7 cellular contexts compared by ENCODE assay signal in genomic region chr4:41882622-41883347, GRCh38. TPM values are rescaled to one million over a fixed set of nuclear protein-coding genes. Genes with fewer than 3 reads are reported as not detected.
DNase-seq lines count a peak whose midpoint lies in the region; ATAC-seq and TF ChIP-seq lines count a peak whose summit lies in the region.

No MANE protein-coding gene starts in this region.

- peaks cover 0 to 34% (median 12%) of the 10 kb centered on the region in 4 donors for H3K4me1 ChIP-seq in tibial nerve

- peak overlapping the region; percentile 38 for H3K4me3 Mint-ChIP-seq in nephron progenitor cell

- H3K36me3 ChIP-seq in tibial nerve: no peaks in the 10 kb centered on the region

- H3K27me3 ChIP-seq in tibial nerve: peaks cover 0 to 55% of the 10 kb centered on the region in 2 donors

- no peak overlapping the region for H3K27ac ChIP-seq in tibial nerve

- H3K9me3 Mint-ChIP-seq in nephron progenitor cell: no peaks in the 10 kb centered on the region

- peaks cover 100% of the 10 kb centered on the region for H3K27me3 Mint-ChIP-seq in nephron progenitor cell (ENCODE audit: low read depth, poor library complexity)

- TF ChIP-seq CTCF in GM12875 (IDR thresholded peaks at IDR 0.05; ENCODE audit: borderline replicate concordance, insufficient read depth, low read depth, low read length): peak; percentile 87
- TF ChIP-seq CTCF in nephron progenitor cell (IDR thresholded peaks at IDR 0.05): peak; percentile 98
- peak; percentile 54 to 93 (median 92) for TF ChIP-seq CTCF in tibial nerve (IDR thresholded peaks at IDR 0.05)

- DNase-seq in NCI-H2171 treated with DMSO at 0.1 percent for 48 hours (lab: John Stamatoyannopoulos, UW) (peak; percentile 62), nephron progenitor cell (peak; percentile 70), tibial nerve (ENCODE audit: low spot score in 2 of 2) (peak in 1 of 2 donors; percentile 21)
- peak; percentile 84 for DNase-seq in activated CD8-positive, alpha-beta memory T cell treated with anti-CD3 and anti-CD28 coated beads, Interleukin-2, amount 50 U/mL, for 48 hours

- 14 to 19% methylated on average over 34 of the region's 34 CpGs for WGBS in tibial nerve, 2 donors

- peaks cover 36% of the 10 kb centered on the region for H3K4me1 Mint-ChIP-seq in nephron progenitor cell

- no peak for TF ChIP-seq EP300 in tibial nerve (IDR thresholded peaks at IDR 0.05)

- TF ChIP-seq POLR2A in tibial nerve (IDR thresholded peaks at IDR 0.05): no peak

- no peaks in the 10 kb centered on the region for H3K9me3 ChIP-seq in tibial nerve

- H3K27ac Mint-ChIP-seq in nephron progenitor cell: no peak overlapping the region

- no peak overlapping the region for H3K4me3 ChIP-seq in GM12875 (ENCODE audit: low read depth, low read length)
- peak overlapping the region; percentile 27 to 50 (median 34) for H3K4me3 ChIP-seq in tibial nerve

- H3K36me3 Mint-ChIP-seq in nephron progenitor cell (ENCODE audit: low read depth): no peaks in the 10 kb centered on the region

- ATAC-seq in HG02642 (IDR thresholded peaks at IDR 0.05; ENCODE audit: poor library complexity, unreplicated experiment): peak; percentile 66
- ATAC-seq in esophagus mucosa: peak; percentile 70

RNA-seq across cellular contexts. Expression of gene TMEM33, which starts 52.4 kb away (rescaled TPM):
- 51.5 TPM for total RNA-seq in esophagus mucosa
- total RNA-seq in tibial nerve: 10 to 100 TPM; 40.2 to 76.4 (median 43.1) TPM
